In the genomic region with DNA sequence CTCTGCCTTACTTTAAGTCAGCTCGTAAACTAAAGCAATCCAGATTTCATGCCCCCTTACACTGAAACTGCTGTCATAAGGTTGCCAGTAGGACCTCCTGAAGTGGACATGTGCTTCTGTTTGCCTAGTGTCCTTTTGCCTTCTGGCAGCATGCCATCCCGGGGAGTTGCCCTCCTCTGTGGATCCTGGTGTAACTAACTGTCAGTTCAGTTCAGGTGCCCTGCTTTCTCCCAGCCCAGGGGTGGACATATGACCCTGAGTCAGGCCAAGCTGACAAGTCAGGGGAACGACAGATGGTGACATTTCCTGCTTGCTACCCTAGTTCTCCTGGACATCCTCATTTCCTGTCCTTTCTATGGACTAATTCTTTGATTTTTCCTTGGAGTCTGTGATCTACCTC, we compare ENCODE assay signal across 19 cellular contexts. TPM values are rescaled to one million over a fixed set of nuclear protein-coding genes. Genes with fewer than 3 reads are reported as not detected.
DNase-seq lines count a peak whose midpoint lies in the region; ATAC-seq and TF ChIP-seq lines count a peak whose summit lies in the region.
"Had no signal": no experiment of that assay in that cellular context is flagged by ENCODE, and none has a peak within 500 bp of the region (broad histone marks: within the 10 kb centered on the region; RNA-seq: fewer than 3 reads in every experiment).

No MANE protein-coding gene starts in this region.

- H3K9me3 Mint-ChIP-seq in activated T-cell treated with anti-CD3 and anti-CD28 coated beads, Interleukin-2, amount 50 U/mL, for 24 hours: no peaks in the 10 kb centered on the region
- no peaks in the 10 kb centered on the region for H3K9me3 Mint-ChIP-seq in activated T-helper 17 cell treated with anti-CD3 and anti-CD28 coated beads, Interleukin-2, amount 50 U/mL, for 72 hours
- H3K9me3 Mint-ChIP-seq in CD8-positive, alpha-beta memory T cell: peaks cover 0 to 7% (median 0%) of the 10 kb centered on the region in 5 donors
- H3K9me3 Mint-ChIP-seq: activated naive CD4-positive, alpha-beta T cell treated with anti-CD3 and anti-CD28 coated beads, Interleukin-2, amount 50 U/mL, for 72 hours; CD8-positive, alpha-beta T cell; natural killer cell treated with Interleukin-12 subunit alpha and Interleukin-12 subunit beta and Interleukin-15 and Interleukin-18, amount 100 ng/mL, for 72 hours had no signal

- TF ChIP-seq CTCF in RWPE2 (IDR thresholded peaks at IDR 0.05; ENCODE audit: poor library complexity, severe bottlenecking): no peak

- H3K4me1 Mint-ChIP-seq in activated T-cell treated with anti-CD3 and anti-CD28 coated beads, Interleukin-2, amount 50 U/mL, for 24 hours (ENCODE audit: low read depth): no peaks in the 10 kb centered on the region
- H3K4me1 Mint-ChIP-seq in activated T-helper 17 cell treated with anti-CD3 and anti-CD28 coated beads, Interleukin-2, amount 50 U/mL, for 72 hours: no peaks in the 10 kb centered on the region
- H3K4me1 Mint-ChIP-seq in CD8-positive, alpha-beta memory T cell: no peaks in the 10 kb centered on the region

- ATAC-seq in RWPE2 (ENCODE audit: low read depth) (no peak), left cardiac atrium (no peak)
- no peak for ATAC-seq in activated T-helper 17 cell treated with anti-CD3 and anti-CD28 coated beads, Interleukin-2, amount 50 U/mL, for 72 hours (replicated peaks)
- ATAC-seq: activated CD8-positive, alpha-beta T cell treated with anti-CD3 and anti-CD28 coated beads, Interleukin-2, amount 10 ng/mL, durations not matched to agents 7 days and 5 days; activated naive CD4-positive, alpha-beta T cell treated with anti-CD3 and anti-CD28 coated beads, Interleukin-2, amount 50 U/mL, for 72 hours; CD8-positive, alpha-beta T cell; natural killer cell treated with Interleukin-12 subunit alpha and Interleukin-12 subunit beta and Interleukin-15 and Interleukin-18, amount 100 ng/mL, for 72 hours had no signal

- H3K4me1 ChIP-seq in RWPE2 (ENCODE audit: insufficient read depth, poor library complexity, severe bottlenecking): peaks cover under 1% of the 10 kb centered on the region
- no peaks in the 10 kb centered on the region for H3K4me1 ChIP-seq in CD8-positive, alpha-beta memory T cell (ENCODE audit: insufficient read depth, low read length)
- H3K4me1 ChIP-seq: parathyroid adenoma, tibial artery had no signal

- peak; percentile 56 for DNase-seq in DMS53 treated with DMSO at 0.1 percent for 48 hours (lab: John Stamatoyannopoulos, UW; ENCODE audit: unreplicated experiment)
- DNase-seq in NCI-H1092 (lab: John Stamatoyannopoulos, UW): peak; percentile 34
- peak; percentile 54 for DNase-seq in RWPE2 (ENCODE audit: low spot score)
- DNase-seq in left cardiac atrium: peak; percentile 22
- no peak for DNase-seq in NCI-H226
- no peak for DNase-seq in activated T-cell treated with anti-CD3 and anti-CD28 coated beads, Interleukin-2, amount 50 U/mL, for 24 hours
- DNase-seq in CD8-positive, alpha-beta memory T cell: no peak
- DNase-seq: activated CD8-positive, alpha-beta T cell treated with anti-CD3 and anti-CD28 coated beads, Interleukin-2, amount 10 ng/mL, durations not matched to agents 7 days and 5 days; activated T-cell treated with anti-CD3 and anti-CD28 coated beads, Interleukin-2, amount 50 U/mL, for 48 hours; CD8-positive, alpha-beta T cell; NCI-H526; stimulated activated CD4-positive, alpha-beta T cell treated with anti-CD3 and anti-CD28 coated beads, Interleukin-1b, Interleukin-23, amount 100 ng/mL, for 48 hours; stimulated activated naive CD4-positive, alpha-beta T cell; T-helper 9 cell; tibial artery had no signal

- H3K4me3 ChIP-seq in RWPE2 (ENCODE audit: severe bottlenecking): no peak overlapping the region
- H3K4me3 ChIP-seq in CD8-positive, alpha-beta memory T cell (ENCODE audit: low read length): no peak overlapping the region
- H3K4me3 ChIP-seq: tibial artery had no signal

- no peaks in the 10 kb centered on the region for H3K27me3 Mint-ChIP-seq in activated T-cell treated with anti-CD3 and anti-CD28 coated beads, Interleukin-2, amount 50 U/mL, for 24 hours
- no peaks in the 10 kb centered on the region for H3K27me3 Mint-ChIP-seq in activated T-helper 17 cell treated with anti-CD3 and anti-CD28 coated beads, Interleukin-2, amount 50 U/mL, for 72 hours
- H3K27me3 Mint-ChIP-seq in CD8-positive, alpha-beta memory T cell: no peaks in the 10 kb centered on the region

- no peaks in the 10 kb centered on the region for H3K36me3 Mint-ChIP-seq in activated T-cell treated with anti-CD3 and anti-CD28 coated beads, Interleukin-2, amount 50 U/mL, for 24 hours (ENCODE audit: low read depth)
- H3K36me3 Mint-ChIP-seq in activated T-helper 17 cell treated with anti-CD3 and anti-CD28 coated beads, Interleukin-2, amount 50 U/mL, for 72 hours (ENCODE audit: low read depth): no peaks in the 10 kb centered on the region
- no peaks in the 10 kb centered on the region for H3K36me3 Mint-ChIP-seq in CD8-positive, alpha-beta memory T cell
- H3K36me3 Mint-ChIP-seq: activated naive CD4-positive, alpha-beta T cell treated with anti-CD3 and anti-CD28 coated beads, Interleukin-2, amount 50 U/mL, for 72 hours; CD8-positive, alpha-beta T cell; natural killer cell treated with Interleukin-12 subunit alpha and Interleukin-12 subunit beta and Interleukin-15 and Interleukin-18, amount 100 ng/mL, for 72 hours had no signal

- no peak overlapping the region for H3K27ac Mint-ChIP-seq in activated T-cell treated with anti-CD3 and anti-CD28 coated beads, Interleukin-2, amount 50 U/mL, for 24 hours
- no peak overlapping the region for H3K27ac Mint-ChIP-seq in activated T-helper 17 cell treated with anti-CD3 and anti-CD28 coated beads, Interleukin-2, amount 50 U/mL, for 72 hours
- H3K27ac Mint-ChIP-seq in CD8-positive, alpha-beta memory T cell: no peak overlapping the region
- H3K27ac Mint-ChIP-seq: activated CD8-positive, alpha-beta T cell treated with anti-CD3 and anti-CD28 coated beads, Interleukin-2, amount 10 ng/mL, durations not matched to agents 7 days and 5 days; activated naive CD4-positive, alpha-beta T cell treated with anti-CD3 and anti-CD28 coated beads, Interleukin-2, amount 50 U/mL, for 72 hours; CD8-positive, alpha-beta T cell; natural killer cell treated with Interleukin-12 subunit alpha and Interleukin-12 subunit beta and Interleukin-15 and Interleukin-18, amount 100 ng/mL, for 72 hours had no signal

- POLR2A ChIA-PET in CD8-positive, alpha-beta memory T cell (lab: Charles Lee): no interaction called here

- H3K4me3 Mint-ChIP-seq in activated T-cell treated with anti-CD3 and anti-CD28 coated beads, Interleukin-2, amount 50 U/mL, for 24 hours: no peak overlapping the region
- H3K4me3 Mint-ChIP-seq in activated T-helper 17 cell treated with anti-CD3 and anti-CD28 coated beads, Interleukin-2, amount 50 U/mL, for 72 hours: no peak overlapping the region
- no peak overlapping the region for H3K4me3 Mint-ChIP-seq in CD8-positive, alpha-beta memory T cell
- H3K4me3 Mint-ChIP-seq: activated CD8-positive, alpha-beta T cell treated with anti-CD3 and anti-CD28 coated beads, Interleukin-2, amount 10 ng/mL, durations not matched to agents 7 days and 5 days; CD8-positive, alpha-beta T cell; natural killer cell treated with Interleukin-12 subunit alpha and Interleukin-12 subunit beta and Interleukin-15 and Interleukin-18, amount 100 ng/mL, for 72 hours had no signal

- intact Hi-C loops in left cardiac atrium (cut with DNase I): no loop called here

- no peaks in the 10 kb centered on the region for H3K36me3 ChIP-seq in RWPE2 (ENCODE audit: low read depth)
- no peaks in the 10 kb centered on the region for H3K36me3 ChIP-seq in CD8-positive, alpha-beta memory T cell (ENCODE audit: insufficient read depth, low read length)
- H3K36me3 ChIP-seq: tibial artery had no signal

- H3K27ac ChIP-seq in RWPE2 (ENCODE audit: poor library complexity, severe bottlenecking): no peak overlapping the region
- H3K27ac ChIP-seq in CD8-positive, alpha-beta memory T cell (ENCODE audit: low read depth, low read length): no peak overlapping the region
- H3K27ac ChIP-seq: parathyroid adenoma, tibial artery had no signal

- no peaks in the 10 kb centered on the region for H3K9me3 ChIP-seq in RWPE2 (ENCODE audit: severe bottlenecking)
- H3K9me3 ChIP-seq in CD8-positive, alpha-beta memory T cell (ENCODE audit: low read length): no peaks in the 10 kb centered on the region

- H3K27me3 ChIP-seq in RWPE2 (ENCODE audit: insufficient read depth, poor library complexity, severe bottlenecking): no peaks in the 10 kb centered on the region
- H3K27me3 ChIP-seq in CD8-positive, alpha-beta memory T cell (ENCODE audit: insufficient read depth, low read length, poor library complexity, severe bottlenecking): no peaks in the 10 kb centered on the region
- H3K27me3 ChIP-seq: tibial artery had no signal

- CTCF ChIA-PET in CD8-positive, alpha-beta memory T cell (lab: Charles Lee): no interaction called here

RNA-seq across cellular contexts. Expression of a gene that starts 25.6 kb away (rescaled TPM):
- 100 to 1,000 TPM in 1 of 2 donors, 10 to 100 TPM in 1; 98.2 to 111 TPM for total RNA-seq in left cardiac atrium
- total RNA-seq in activated T-helper 17 cell treated with anti-CD3 and anti-CD28 coated beads, Interleukin-2, amount 50 U/mL, for 72 hours: 1 to 10 TPM; 1.1 to 2.1 TPM
- total RNA-seq in CD8-positive, alpha-beta memory T cell: 1 to 10 TPM; 1.4 to 1.5 TPM
- 0.49 TPM for polyA plus RNA-seq in CD8-positive, alpha-beta memory T cell

Comparison
In these comparisons a context has a peak if more than half of its experiments do, and no peak if none do; other contexts are left out.
1. DNase-seq: peak in DMS53 treated with DMSO at 0.1 percent for 48 hours (single experiment), NCI-H1092 (single experiment), RWPE2 (single experiment) and left cardiac atrium (single experiment); none in NCI-H226 (single experiment), activated T-cell treated with anti-CD3 and anti-CD28 coated beads, Interleukin-2, amount 50 U/mL, for 24 hours (single experiment) and CD8-positive, alpha-beta memory T cell (0 of 5).
2. RNA of a gene that starts 25.6 kb away (total RNA-seq): 98.2 to 111 TPM in left cardiac atrium; 1.1 to 2.1 TPM in activated T-helper 17 cell treated with anti-CD3 and anti-CD28 coated beads, Interleukin-2, amount 50 U/mL, for 72 hours and 1.4 to 1.5 TPM in CD8-positive, alpha-beta memory T cell; every median in the first group is over 10 times any median in the second.